Comparison of ENCODE assay signal across 8 cellular contexts in genomic region chr11:3920148-3920852, GRCh38.
DNase-seq lines count a peak whose midpoint lies in the region; ATAC-seq and TF ChIP-seq lines count a peak whose summit lies in the region.

No MANE protein-coding gene starts in this region.

- H3K27me3 ChIP-seq in A673 (replicated peaks; ENCODE audit: insufficient read depth, low read depth, low read length, poor library complexity) (no peaks in the 10 kb centered on the region), lung (ENCODE audit: control insufficient read depth, insufficient read depth) (no peaks in the 10 kb centered on the region), tibial nerve (no peaks in the 10 kb centered on the region)

- TF ChIP-seq CTCF in A673 (conservative IDR thresholded peaks at IDR 0.05; ENCODE audit: low read depth, low read length) (no peak), lung (IDR thresholded peaks at IDR 0.05; ENCODE audit: control extremely low read depth, extremely low read depth) (no peak), tibial nerve (IDR thresholded peaks at IDR 0.05) (no peak)

- BruUV-seq in A673 (replicated peaks; lab: Mats Ljungman, UMichigan), result no TSS peak

- H3K9me3 ChIP-seq in A673 (ENCODE audit: low read depth, low read length, poor library complexity, severe bottlenecking), result no peaks in the 10 kb centered on the region
- H3K9me3 ChIP-seq in lung (ENCODE audit: control insufficient read depth in 2 of 2, insufficient read depth in 1 of 2, low read length in 1 of 2), result no peaks in the 10 kb centered on the region
- no peaks in the 10 kb centered on the region for H3K9me3 ChIP-seq in tibial nerve

- no peak overlapping the region for H3K27ac ChIP-seq in A673 (ENCODE audit: low read depth, low read length, poor library complexity, severe bottlenecking)
- no peak overlapping the region for H3K27ac ChIP-seq in lung (ENCODE audit: low read depth in 1 of 2, low read length in 1 of 2)
- peak overlapping the region in 2 of 4 donors; percentile 60 to 64 for H3K27ac ChIP-seq in tibial nerve

- whole genome bisulfite sequencing in lung, 2 donors, result 27 to 45% methylated on average over 2 of the region's 2 CpGs
- WGBS in tibial nerve, 2 donors, result 58 to 60% methylated on average over 2 of the region's 2 CpGs

- intact Hi-C loops in A673 (cut with micrococcal nuclease; ENCODE audit: unreplicated experiment), result no loop called here

- no peaks in the 10 kb centered on the region for H3K4me1 ChIP-seq in A673 (ENCODE audit: insufficient read depth, low read length, poor library complexity, severe bottlenecking)
- H3K4me1 ChIP-seq in lung (ENCODE audit: control insufficient read depth in 2 of 2, insufficient read depth in 2 of 2, low read length in 2 of 2), result peaks cover 3 to 4% of the 10 kb centered on the region in 2 donors
- peaks cover 0 to 16% (median 4%) of the 10 kb centered on the region in 4 donors for H3K4me1 ChIP-seq in tibial nerve

- POLR2A ChIA-PET in A673 (lab: Charles Lee; ENCODE audit: low non-redundant PET), result no interaction called here

- no peaks in the 10 kb centered on the region for H3K36me3 ChIP-seq in A673 (ENCODE audit: insufficient read depth, low read length, poor library complexity, severe bottlenecking)
- no peaks in the 10 kb centered on the region for H3K36me3 ChIP-seq in lung (ENCODE audit: control insufficient read depth in 2 of 2, insufficient read depth in 2 of 2, low read length in 2 of 2)
- no peaks in the 10 kb centered on the region for H3K36me3 ChIP-seq in tibial nerve

- ATAC-seq in GM21723 (IDR thresholded peaks at IDR 0.05; ENCODE audit: unreplicated experiment), result peak; percentile 67
- peak; percentile 53 for ATAC-seq in lung (ENCODE audit: insufficient read depth, low FRiP score)

- peak; percentile 18 for DNase-seq in A673 (ENCODE audit: low spot score)
- peak; percentile 93 for DNase-seq in OCI-M1 (lab: John Stamatoyannopoulos, UW)
- peak; percentile 60 for DNase-seq in activated T-helper 9 cell treated with anti-CD3 and anti-CD28 coated beads, Interleukin-2, amount 50 U/mL, for 16 hours (ENCODE audit: low read depth)
- DNase-seq in lung (ENCODE audit: low spot score), result peak; percentile 43
- DNase-seq in tibial nerve (ENCODE audit: low spot score in 2 of 2), result peak; percentile 47 to 74
- DNase-seq in middle frontal gyrus (ENCODE audit: extremely low spot score, low spot score), result no peak
- DNase-seq in kidney tubule cell (ENCODE audit: low spot score), result no peak

- H3K4me3 ChIP-seq in A673 (ENCODE audit: low read depth, low read length, poor library complexity, severe bottlenecking) (no peak overlapping the region), lung (no peak overlapping the region), tibial nerve (no peak overlapping the region)

- CTCF ChIA-PET in A673 (lab: Charles Lee), result interaction anchor here (0.7 kb wide), 1 partner anchor 111 kb away, joined by 3 read pairs; no protein-coding TSS in a partner anchor

- TF ChIP-seq EP300 in tibial nerve (IDR thresholded peaks at IDR 0.05), result peak in 1 of 2 donors; percentile 47

- TF ChIP-seq POLR2A in tibial nerve (IDR thresholded peaks at IDR 0.05), result no peak

Comparison
In these comparisons a context has a peak if more than half of its experiments do, and no peak if none do; other contexts are left out.
1. DNase-seq: peak in A673 (single experiment), OCI-M1 (single experiment), activated T-helper 9 cell treated with anti-CD3 and anti-CD28 coated beads, Interleukin-2, amount 50 U/mL, for 16 hours (single experiment), lung (single experiment) and tibial nerve (2 of 2); none in middle frontal gyrus (single experiment) and kidney tubule cell (single experiment).